ENCODE assay signal across 18 cellular contexts in genomic region chr5:175593794-175594193, GRCh38.
"Had no signal": no experiment of that assay in that cellular context is flagged by ENCODE, and none has a peak within 500 bp of the region (broad histone marks: within the 10 kb centered on the region; RNA-seq: fewer than 3 reads in every experiment).

No MANE protein-coding gene starts in this region.

- DNase-seq: naive thymus-derived CD4-positive, alpha-beta T cell; nephron progenitor cell; pancreas; right cardiac atrium; right lobe of liver; sigmoid colon; small intestine; stimulated activated CD4-positive, alpha-beta T cell treated with anti-CD3 and anti-CD28 coated beads, Interleukin-15, amount 100 ng/mL, for 24 hours; stimulated activated CD4-positive, alpha-beta T cell treated with anti-CD3 and anti-CD28 coated beads, Interleukin-2, amount 100 ng/mL, for 24 hours; stimulated activated CD4-positive, alpha-beta T cell treated with anti-CD3 and anti-CD28 coated beads, Interleukin-2, amount 100 ng/mL, for 48 hours; stimulated activated CD4-positive, alpha-beta T cell treated with anti-CD3 and anti-CD28 coated beads, Interleukin-4, amount 100 ng/mL, for 24 hours; stimulated activated naive B cell treated with anti-CD40 and anti-IgM and Interleukin-4, amounts not matched to agents 10 μg/mL and 1 μg/mL and 100 μg/mL, for 72 hours; stimulated activated naive CD4-positive, alpha-beta T cell treated with Interleukin-2 at 50 U/mL for 16 hours; stomach; thyroid gland; trophoblast cell; upper lobe of left lung; uterus had no signal
